16 cellular contexts compared by ENCODE assay signal in genomic region chr19:10946964-10947657, GRCh38. TPM values are rescaled to one million over a fixed set of nuclear protein-coding genes. Genes with fewer than 3 reads are reported as not detected.
DNase-seq lines count a peak whose midpoint lies in the region; ATAC-seq and TF ChIP-seq lines count a peak whose summit lies in the region.
"Had no signal": no experiment of that assay in that cellular context is flagged by ENCODE, and none has a peak within 500 bp of the region (broad histone marks: within the 10 kb centered on the region; RNA-seq: fewer than 3 reads in every experiment).

No MANE protein-coding gene starts in this region.

- CTCF ChIA-PET in AG04450 (lab: Charles Lee), result interaction anchor here (1.0 kb wide), 1 partner anchor 10 kb away, joined by 3 read pairs; no protein-coding TSS in a partner anchor
- CTCF ChIA-PET in PC-9 (lab: Charles Lee), result interaction anchor here (0.6 kb wide), 1 partner anchor 42 kb away, joined by 6 read pairs; no protein-coding TSS in a partner anchor

- POLR2A ChIA-PET in AG04450 (lab: Yijun Ruan, JAX), result no interaction called here
- POLR2A ChIA-PET in PC-9 (lab: Charles Lee; ENCODE audit: unreplicated experiment), result interaction anchor here (0.6 kb wide), 1 partner anchor 13 kb away, joined by 8 read pairs; no protein-coding TSS in a partner anchor

- DNase-seq in AG04450 (ENCODE audit: low read depth, low spot score), result no peak
- DNase-seq in PC-9, result peak in 1 of 2 experiments; percentile 75
- no peak for DNase-seq in esophagus squamous epithelium (lab: John Stamatoyannopoulos, UW)
- no peak for DNase-seq in stimulated activated naive B cell treated with anti-CD40 and anti-IgM and Interleukin-4, amounts not matched to agents 10 μg/mL and 1 μg/mL and 100 μg/mL, for 72 hours
- no peak for DNase-seq in KBM-7
- no peak for DNase-seq in CD14-positive monocyte (ENCODE audit: low spot score)
- no peak for DNase-seq in MM.1S
- DNase-seq: activated B cell treated with CpG ODN at 0.5 μM for 24 hours, DND-41, heart right ventricle, NCI-H187 treated with DMSO at 0.1 percent for 48 hours, occipital lobe, uterus had no signal

- peaks cover 6% of the 10 kb centered on the region for H3K4me1 Mint-ChIP-seq in nephron
- no peaks in the 10 kb centered on the region for H3K4me1 Mint-ChIP-seq in stimulated activated naive B cell treated with anti-CD40 and anti-IgM and Interleukin-4, amounts not matched to agents 10 μg/mL and 1 μg/mL and 100 μg/mL, for 72 hours
- no peaks in the 10 kb centered on the region for H3K4me1 Mint-ChIP-seq in CD14-positive monocyte

- 39 to 66% methylated on average over 6 of the region's 6 CpGs for WGBS in esophagus squamous epithelium, 2 donors

- no peaks in the 10 kb centered on the region for H3K27me3 Mint-ChIP-seq in nephron (ENCODE audit: low read depth)
- no peaks in the 10 kb centered on the region for H3K27me3 Mint-ChIP-seq in stimulated activated naive B cell treated with anti-CD40 and anti-IgM and Interleukin-4, amounts not matched to agents 10 μg/mL and 1 μg/mL and 100 μg/mL, for 72 hours
- no peaks in the 10 kb centered on the region for H3K27me3 Mint-ChIP-seq in CD14-positive monocyte (ENCODE audit: low read depth in 3 of 3)
- H3K27me3 Mint-ChIP-seq: activated B cell treated with CpG ODN at 0.5 μM for 24 hours, B cell had no signal

- peaks cover 20% of the 10 kb centered on the region for H3K4me1 ChIP-seq in PC-9 (replicated peaks; ENCODE audit: insufficient read depth)
- H3K4me1 ChIP-seq in esophagus squamous epithelium, result peaks cover 0 to 51% (median 13%) of the 10 kb centered on the region in 3 donors
- H3K4me1 ChIP-seq in MM.1S (ENCODE audit: low read length), result no peaks in the 10 kb centered on the region
- H3K4me1 ChIP-seq: uterus had no signal

- no peak for ATAC-seq in stimulated activated naive B cell treated with anti-CD40 and anti-IgM and Interleukin-4, amounts not matched to agents 10 μg/mL and 1 μg/mL and 100 μg/mL, for 72 hours (replicated peaks)
- ATAC-seq: heart right ventricle had no signal

- no peaks in the 10 kb centered on the region for H3K79me2 ChIP-seq in PC-9 (ENCODE audit: low read depth)
- H3K79me2 ChIP-seq in MM.1S (ENCODE audit: low read length), result no peaks in the 10 kb centered on the region

- H3K9me2 ChIP-seq in PC-9 (ENCODE audit: insufficient read depth) (no peaks in the 10 kb centered on the region), MM.1S (replicated peaks; ENCODE audit: insufficient read depth, low read length) (no peaks in the 10 kb centered on the region)

- H3K9me3 Mint-ChIP-seq in nephron (no peaks in the 10 kb centered on the region), CD14-positive monocyte (peaks cover 0 to 4% (median 0%) of the 10 kb centered on the region in 7 donors)
- H3K9me3 Mint-ChIP-seq in stimulated activated naive B cell treated with anti-CD40 and anti-IgM and Interleukin-4, amounts not matched to agents 10 μg/mL and 1 μg/mL and 100 μg/mL, for 72 hours, result no peaks in the 10 kb centered on the region
- H3K9me3 Mint-ChIP-seq: activated B cell treated with CpG ODN at 0.5 μM for 24 hours had no signal

- H3K27ac ChIP-seq in AG04450 (ENCODE audit: low read depth, low read length), result peak overlapping the region; percentile 39
- peak overlapping the region; percentile 43 for H3K27ac ChIP-seq in PC-9
- peak overlapping the region; percentile 19 to 82 (median 48) for H3K27ac ChIP-seq in esophagus squamous epithelium
- no peak overlapping the region for H3K27ac ChIP-seq in MM.1S (ENCODE audit: low read length)
- H3K27ac ChIP-seq: heart right ventricle, KMS-11, uterus had no signal

- H3K36me3 ChIP-seq in PC-9 (ENCODE audit: low read depth) (no peaks in the 10 kb centered on the region), esophagus squamous epithelium (no peaks in the 10 kb centered on the region), MM.1S (replicated peaks; ENCODE audit: insufficient read depth, low read length) (no peaks in the 10 kb centered on the region)
- H3K36me3 ChIP-seq: heart right ventricle, uterus had no signal

- H4K20me1 ChIP-seq in PC-9 (ENCODE audit: insufficient read depth) (no peaks in the 10 kb centered on the region), MM.1S (ENCODE audit: insufficient read depth, low read length) (no peaks in the 10 kb centered on the region)

- H3K27ac Mint-ChIP-seq in nephron (peak overlapping the region; percentile 38 to 78 (median 59)), CD14-positive monocyte (no peak overlapping the region)
- H3K27ac Mint-ChIP-seq in stimulated activated naive B cell treated with anti-CD40 and anti-IgM and Interleukin-4, amounts not matched to agents 10 μg/mL and 1 μg/mL and 100 μg/mL, for 72 hours, result no peak overlapping the region
- H3K27ac Mint-ChIP-seq: activated B cell treated with CpG ODN at 0.5 μM for 24 hours, B cell had no signal

- no peak overlapping the region for H3K9ac ChIP-seq in MM.1S (ENCODE audit: low read length)
- H3K9ac ChIP-seq: KMS-11 had no signal

- peaks cover 32% of the 10 kb centered on the region; the same call in 1 of the 2 replicates for H3F3A ChIP-seq in PC-9 (ENCODE audit: insufficient read depth, low read depth)
- no peaks in the 10 kb centered on the region for H3F3A ChIP-seq in MM.1S (ENCODE audit: insufficient read depth, low read length)

- H3K27me3 ChIP-seq in AG04450 (ENCODE audit: control insufficient read depth, insufficient read depth, low read length), result no peaks in the 10 kb centered on the region
- no peaks in the 10 kb centered on the region for H3K27me3 ChIP-seq in PC-9 (ENCODE audit: insufficient read depth, low read depth)
- H3K27me3 ChIP-seq in esophagus squamous epithelium, result no peaks in the 10 kb centered on the region
- H3K27me3 ChIP-seq in MM.1S (replicated peaks; ENCODE audit: insufficient read depth, low read length), result no peaks in the 10 kb centered on the region
- H3K27me3 ChIP-seq: heart right ventricle, uterus had no signal

- BruUV-seq in PC-9 (replicated peaks; lab: Mats Ljungman, UMichigan), result no TSS peak

- in situ Hi-C loops in KBM-7 (cut with MboI; ENCODE audit: low pct_unique_long_range_greater_than_20kb, low sequenced_read_pairs), result no loop called here

- no peaks in the 10 kb centered on the region for H3K36me3 Mint-ChIP-seq in nephron (ENCODE audit: low read depth)
- H3K36me3 Mint-ChIP-seq in stimulated activated naive B cell treated with anti-CD40 and anti-IgM and Interleukin-4, amounts not matched to agents 10 μg/mL and 1 μg/mL and 100 μg/mL, for 72 hours, result no peaks in the 10 kb centered on the region
- H3K36me3 Mint-ChIP-seq in CD14-positive monocyte, result no peaks in the 10 kb centered on the region

- no peak overlapping the region for H3K4me3 Mint-ChIP-seq in nephron
- H3K4me3 Mint-ChIP-seq in stimulated activated naive B cell treated with anti-CD40 and anti-IgM and Interleukin-4, amounts not matched to agents 10 μg/mL and 1 μg/mL and 100 μg/mL, for 72 hours, result no peak overlapping the region
- no peak overlapping the region for H3K4me3 Mint-ChIP-seq in CD14-positive monocyte
- H3K4me3 Mint-ChIP-seq: activated B cell treated with CpG ODN at 0.5 μM for 24 hours, B cell had no signal

- H3K4me3 ChIP-seq in AG04450 (ENCODE audit: low read depth, low read length) (no peak overlapping the region), PC-9 (no peak overlapping the region), esophagus squamous epithelium (no peak overlapping the region), MM.1S (ENCODE audit: low read length) (no peak overlapping the region)
- H3K4me3 ChIP-seq: heart right ventricle, uterus had no signal

- no peak overlapping the region for H3K4me2 ChIP-seq in PC-9
- no peak overlapping the region for H3K4me2 ChIP-seq in MM.1S (ENCODE audit: low read depth, low read length)
- H3K4me2 ChIP-seq: KMS-11 had no signal

- H2AFZ ChIP-seq in PC-9 (no peak overlapping the region), MM.1S (ENCODE audit: low read length) (no peak overlapping the region)

- no peak for TF ChIP-seq POLR2A in esophagus squamous epithelium (IDR thresholded peaks at IDR 0.05)

- intact Hi-C loops in PC-9 (cut with micrococcal nuclease; ENCODE audit: unreplicated experiment) (no loop called here), esophagus squamous epithelium (cut with DNase I) (no loop called here), CD14-positive monocyte (cut with micrococcal nuclease) (loop anchor here in 1 of 2 donors (10.0 kb wide), 1 partner anchor 58 kb away; no protein-coding TSS in a partner anchor)

- TF ChIP-seq CTCF in AG04450 (IDR thresholded peaks at IDR 0.05; ENCODE audit: low read depth, low read length) (no peak), PC-9 (conservative IDR thresholded peaks at IDR 0.05) (no peak), esophagus squamous epithelium (IDR thresholded peaks at IDR 0.05) (no peak), nephron (IDR thresholded peaks at IDR 0.05; ENCODE audit: unreplicated experiment in 3 of 3) (no peak), CD14-positive monocyte (IDR thresholded peaks at IDR 0.05) (no peak), MM.1S (IDR thresholded peaks at IDR 0.05; ENCODE audit: low read length) (no peak)

- H3K9me3 ChIP-seq in AG04450 (ENCODE audit: control insufficient read depth, insufficient read depth, low read length) (no peaks in the 10 kb centered on the region), PC-9 (ENCODE audit: insufficient read depth, low read depth) (no peaks in the 10 kb centered on the region), esophagus squamous epithelium (no peaks in the 10 kb centered on the region), MM.1S (replicated peaks; ENCODE audit: insufficient read depth, low read length) (no peaks in the 10 kb centered on the region)
- H3K9me3 ChIP-seq: heart right ventricle, uterus had no signal

RNA-seq across cellular contexts. Expression of gene SMARCA4, which starts 13.7 kb away (rescaled TPM):
- polyA plus RNA-seq in AG04450 (2011; rRNA removed) (41.6 and 63.5 TPM in 2 replicates), CD14-positive monocyte (1 to 10 TPM; 5.1 to 7.0 TPM)
- 120 and 164 TPM in 2 replicates for polyA minus RNA-seq in AG04450 (2011; rRNA and poly(A)+ RNA removed)
- total RNA-seq in PC-9 (2021) (128 and 136 TPM in 2 replicates), esophagus squamous epithelium (100 to 1,000 TPM in 2 of 4 donors, 10 to 100 TPM in 2; 62.8 to 142 (median 93.4) TPM)

RNA-seq across cellular contexts. Expression of gene TIMM29, which starts 18.5 kb away (rescaled TPM):
- polyA plus RNA-seq in AG04450 (2011; rRNA removed) (7.4 and 7.5 TPM in 2 replicates), CD14-positive monocyte (10 to 100 TPM; 14.1 to 18.7 TPM)
- polyA minus RNA-seq in AG04450 (2011; rRNA and poly(A)+ RNA removed), result 5.3 and 5.7 TPM in 2 replicates
- total RNA-seq in PC-9 (2021) (22.4 and 26.2 TPM in 2 replicates), esophagus squamous epithelium (10 to 100 TPM; 23.6 to 35.6 (median 27.3) TPM)

RNA-seq across cellular contexts. Expression of gene YIPF2, which starts 18.7 kb away (rescaled TPM):
- 35.1 and 56.5 TPM in 2 replicates for polyA plus RNA-seq in AG04450 (2011; rRNA removed)
- 28.3 and 36.3 TPM in 2 replicates for polyA minus RNA-seq in AG04450 (2011; rRNA and poly(A)+ RNA removed)
- total RNA-seq in PC-9 (2021), result 60.2 and 79.8 TPM in 2 replicates
- 10 to 100 TPM; 39.6 to 63.2 (median 44.0) TPM for total RNA-seq in esophagus squamous epithelium
- 10 to 100 TPM; 12.3 to 15.5 TPM for polyA plus RNA-seq in CD14-positive monocyte

Comparison
In these comparisons a context has a peak if more than half of its experiments do, and no peak if none do; other contexts are left out.
1. H3K27ac Mint-ChIP-seq: peak in nephron (3 of 3); none in stimulated activated naive B cell treated with anti-CD40 and anti-IgM and Interleukin-4, amounts not matched to agents 10 μg/mL and 1 μg/mL and 100 μg/mL, for 72 hours (single experiment) and CD14-positive monocyte (0 of 7).